ENCODE assay signal across 8 cellular contexts in the genomic region with DNA sequence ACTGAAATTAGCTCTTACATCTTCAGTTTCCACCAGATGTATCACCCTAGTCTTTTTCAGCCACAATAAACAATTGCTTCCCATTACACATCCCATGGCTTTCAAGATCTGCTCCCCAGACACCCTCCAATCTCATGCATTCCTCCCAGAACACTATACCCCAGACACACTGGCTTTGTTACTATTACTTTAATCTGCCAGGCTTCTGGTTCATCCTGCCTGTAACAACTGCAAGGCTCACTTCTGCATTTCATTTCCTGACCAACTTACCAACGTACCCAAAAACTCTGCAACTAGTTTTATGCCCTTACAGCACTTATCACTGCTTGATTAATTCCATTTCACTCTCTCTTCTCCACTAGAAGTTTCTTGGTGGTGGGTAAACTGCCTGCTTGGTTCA. TPM values are rescaled to one million over a fixed set of nuclear protein-coding genes. Genes with fewer than 3 reads are reported as not detected.
A peak's percentile ranks its signal among the peaks of the same experiment; 100 is the strongest.
DNase-seq lines count a peak whose midpoint lies in the region; ATAC-seq and TF ChIP-seq lines count a peak whose summit lies in the region.

No MANE protein-coding gene starts in this region.

- intact Hi-C loops in CD4-positive, alpha-beta T cell (cut with DNase I, micrococcal nuclease) = loop anchor here in 1 of 2 experiments (10.0 kb wide), 1 partner anchor 682 kb away; a partner anchor contains a TSS

- H3K27ac ChIP-seq in CD4-positive, alpha-beta T cell (ENCODE audit: low read depth, low read length) = no peak overlapping the region
- H3K27ac ChIP-seq in VCaP = peak overlapping the region; percentile 95

- peaks cover 32% of the 10 kb centered on the region for H3K4me1 Mint-ChIP-seq in CD4-positive, alpha-beta T cell (ENCODE audit: low read depth)

- no peaks in the 10 kb centered on the region for H3K27me3 ChIP-seq in CD4-positive, alpha-beta T cell (ENCODE audit: control insufficient read depth, insufficient read depth, low read length)

- ATAC-seq in CD4-positive, alpha-beta T cell (ENCODE audit: poor library complexity) = no peak
- peak; percentile 19 for ATAC-seq in GM21825 (IDR thresholded peaks at IDR 0.05; ENCODE audit: unreplicated experiment)

- H3K4me3 Mint-ChIP-seq in CD4-positive, alpha-beta T cell = peak overlapping the region; percentile 14

- no peaks in the 10 kb centered on the region for H3K9me3 ChIP-seq in CD4-positive, alpha-beta T cell (ENCODE audit: control insufficient read depth, low read length)

- H3K27me3 Mint-ChIP-seq in CD4-positive, alpha-beta T cell = no peaks in the 10 kb centered on the region

- CTCF ChIA-PET in CD4-positive, alpha-beta T cell (lab: Charles Lee) = interaction anchor here (0.6 kb wide), 1 partner anchor 592 kb away, joined by 3 read pairs; no protein-coding TSS in a partner anchor

- in situ Hi-C loops in GM13977 (cut with MboI; ENCODE audit: low pct_unique_long_range_greater_than_20kb, low sequenced_read_pairs, unreplicated experiment) = no loop called here

- no peak for TF ChIP-seq CTCF in CD4-positive, alpha-beta T cell (IDR thresholded peaks at IDR 0.05)
- TF ChIP-seq CTCF in VCaP (conservative IDR thresholded peaks at IDR 0.05) = no peak
- TF ChIP-seq CTCF in GM13977 (IDR thresholded peaks at IDR 0.05; ENCODE audit: extremely low read depth, insufficient read depth, missing control alignments) = no peak

- POLR2A ChIA-PET in CD4-positive, alpha-beta T cell (lab: Charles Lee) = interaction anchor here (2.1 kb wide), 1 partner anchor 42 kb away, joined by 16 read pairs; a partner anchor contains a TSS

- DNase-seq in CD4-positive, alpha-beta T cell = no peak
- DNase-seq in kidney tubule cell (ENCODE audit: low spot score) (peak; percentile 1), cerebellum (ENCODE audit: low spot score) (no peak), GM13977 (ENCODE audit: low spot score) (no peak), ureter (ENCODE audit: low spot score) (no peak)
- no peak for DNase-seq in activated CD8-positive, alpha-beta memory T cell treated with anti-CD3 and anti-CD28 coated beads, Interleukin-2, amount 50 U/mL, for 48 hours

- peak overlapping the region; percentile 61 for H3K27ac Mint-ChIP-seq in CD4-positive, alpha-beta T cell

- H3K9me3 Mint-ChIP-seq in CD4-positive, alpha-beta T cell = no peaks in the 10 kb centered on the region

- H3K36me3 Mint-ChIP-seq in CD4-positive, alpha-beta T cell (ENCODE audit: low read depth) = peaks cover 44% of the 10 kb centered on the region

RNA-seq across cellular contexts. Expression of a gene that starts 2.9 kb away (rescaled TPM):
- 10 to 100 TPM; 53.5 to 55.6 TPM for total RNA-seq in CD4-positive, alpha-beta T cell
- 15.5 TPM for total RNA-seq in cerebellum
- total RNA-seq in ureter = 73.7 TPM

RNA-seq across cellular contexts. Expression of a gene that starts 41.3 kb away (rescaled TPM):
- total RNA-seq in CD4-positive, alpha-beta T cell = 10 to 100 TPM; 10.6 to 13.7 TPM
- total RNA-seq in cerebellum (5.6 TPM), ureter (10.2 TPM)
